Comparison of ENCODE assay signal across 1 cellular context in genomic region chr16:31507929-31508705, GRCh38.
TF ChIP-seq lines count a peak whose summit lies in the region.

TSS of gene RUSF1 (minus strand) at chr16:31508391. CDS start at chr16:31508373, 18 bp downstream.

TF ChIP-seq in GM12878, 131 proteins besides CTCF, POLR2A, EP300 and RAD21 (continued from another document and continues in another):
- TF ChIP-seq, protein P1, sequence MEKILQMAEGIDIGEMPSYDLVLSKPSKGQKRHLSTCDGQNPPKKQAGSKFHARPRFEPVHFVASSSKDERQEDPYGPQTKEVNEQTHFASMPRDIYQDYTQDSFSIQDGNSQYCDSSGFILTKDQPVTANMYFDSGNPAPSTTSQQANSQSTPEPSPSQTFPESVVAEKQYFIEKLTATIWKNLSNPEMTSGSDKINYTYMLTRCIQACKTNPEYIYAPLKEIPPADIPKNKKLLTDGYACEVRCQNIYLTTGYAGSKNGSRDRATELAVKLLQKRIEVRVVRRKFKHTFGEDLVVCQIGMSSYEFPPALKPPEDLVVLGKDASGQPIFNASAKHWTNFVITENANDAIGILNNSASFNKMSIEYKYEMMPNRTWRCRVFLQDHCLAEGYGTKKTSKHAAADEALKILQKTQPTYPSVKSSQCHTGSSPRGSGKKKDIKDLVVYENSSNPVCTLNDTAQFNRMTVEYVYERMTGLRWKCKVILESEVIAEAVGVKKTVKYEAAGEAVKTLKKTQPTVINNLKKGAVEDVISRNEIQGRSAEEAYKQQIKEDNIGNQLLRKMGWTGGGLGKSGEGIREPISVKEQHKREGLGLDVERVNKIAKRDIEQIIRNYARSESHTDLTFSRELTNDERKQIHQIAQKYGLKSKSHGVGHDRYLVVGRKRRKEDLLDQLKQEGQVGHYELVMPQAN (conservative IDR thresholded peaks at IDR 0.05) = peak; percentile 49
- TF ChIP-seq, protein P2, sequence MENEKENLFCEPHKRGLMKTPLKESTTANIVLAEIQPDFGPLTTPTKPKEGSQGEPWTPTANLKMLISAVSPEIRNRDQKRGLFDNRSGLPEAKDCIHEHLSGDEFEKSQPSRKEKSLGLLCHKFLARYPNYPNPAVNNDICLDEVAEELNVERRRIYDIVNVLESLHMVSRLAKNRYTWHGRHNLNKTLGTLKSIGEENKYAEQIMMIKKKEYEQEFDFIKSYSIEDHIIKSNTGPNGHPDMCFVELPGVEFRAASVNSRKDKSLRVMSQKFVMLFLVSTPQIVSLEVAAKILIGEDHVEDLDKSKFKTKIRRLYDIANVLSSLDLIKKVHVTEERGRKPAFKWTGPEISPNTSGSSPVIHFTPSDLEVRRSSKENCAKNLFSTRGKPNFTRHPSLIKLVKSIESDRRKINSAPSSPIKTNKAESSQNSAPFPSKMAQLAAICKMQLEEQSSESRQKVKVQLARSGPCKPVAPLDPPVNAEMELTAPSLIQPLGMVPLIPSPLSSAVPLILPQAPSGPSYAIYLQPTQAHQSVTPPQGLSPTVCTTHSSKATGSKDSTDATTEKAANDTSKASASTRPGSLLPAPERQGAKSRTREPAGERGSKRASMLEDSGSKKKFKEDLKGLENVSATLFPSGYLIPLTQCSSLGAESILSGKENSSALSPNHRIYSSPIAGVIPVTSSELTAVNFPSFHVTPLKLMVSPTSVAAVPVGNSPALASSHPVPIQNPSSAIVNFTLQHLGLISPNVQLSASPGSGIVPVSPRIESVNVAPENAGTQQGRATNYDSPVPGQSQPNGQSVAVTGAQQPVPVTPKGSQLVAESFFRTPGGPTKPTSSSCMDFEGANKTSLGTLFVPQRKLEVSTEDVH (IDR thresholded peaks at IDR 0.05; ENCODE audit: low read depth, partially characterized antibody) = no peak
- TF ChIP-seq, protein P3, sequence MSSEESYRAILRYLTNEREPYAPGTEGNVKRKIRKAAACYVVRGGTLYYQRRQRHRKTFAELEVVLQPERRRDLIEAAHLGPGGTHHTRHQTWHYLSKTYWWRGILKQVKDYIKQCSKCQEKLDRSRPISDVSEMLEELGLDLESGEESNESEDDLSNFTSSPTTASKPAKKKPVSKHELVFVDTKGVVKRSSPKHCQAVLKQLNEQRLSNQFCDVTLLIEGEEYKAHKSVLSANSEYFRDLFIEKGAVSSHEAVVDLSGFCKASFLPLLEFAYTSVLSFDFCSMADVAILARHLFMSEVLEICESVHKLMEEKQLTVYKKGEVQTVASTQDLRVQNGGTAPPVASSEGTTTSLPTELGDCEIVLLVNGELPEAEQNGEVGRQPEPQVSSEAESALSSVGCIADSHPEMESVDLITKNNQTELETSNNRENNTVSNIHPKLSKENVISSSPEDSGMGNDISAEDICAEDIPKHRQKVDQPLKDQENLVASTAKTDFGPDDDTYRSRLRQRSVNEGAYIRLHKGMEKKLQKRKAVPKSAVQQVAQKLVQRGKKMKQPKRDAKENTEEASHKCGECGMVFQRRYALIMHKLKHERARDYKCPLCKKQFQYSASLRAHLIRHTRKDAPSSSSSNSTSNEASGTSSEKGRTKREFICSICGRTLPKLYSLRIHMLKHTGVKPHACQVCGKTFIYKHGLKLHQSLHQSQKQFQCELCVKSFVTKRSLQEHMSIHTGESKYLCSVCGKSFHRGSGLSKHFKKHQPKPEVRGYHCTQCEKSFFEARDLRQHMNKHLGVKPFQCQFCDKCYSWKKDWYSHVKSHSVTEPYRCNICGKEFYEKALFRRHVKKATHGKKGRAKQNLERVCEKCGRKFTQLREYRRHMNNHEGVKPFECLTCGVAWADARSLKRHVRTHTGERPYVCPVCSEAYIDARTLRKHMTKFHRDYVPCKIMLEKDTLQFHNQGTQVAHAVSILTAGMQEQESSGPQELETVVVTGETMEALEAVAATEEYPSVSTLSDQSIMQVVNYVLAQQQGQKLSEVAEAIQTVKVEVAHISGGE (CRISPR knock-in tag; IDR thresholded peaks at IDR 0.05) = no peak
- TF ChIP-seq PBX3 (IDR thresholded peaks at IDR 0.05; ENCODE audit: insufficient replicate concordance, low read depth, low read length) (no peak), SP1 (IDR thresholded peaks at IDR 0.05; ENCODE audit: low read depth, low read length) (peak; percentile 66), BCL3 (IDR thresholded peaks at IDR 0.05; ENCODE audit: borderline replicate concordance, insufficient read depth, low read depth, low read length, poor library complexity, severe bottlenecking) (peak; percentile 34), MEF2B (IDR thresholded peaks at IDR 0.05; ENCODE audit: partially characterized antibody, poor library complexity, severe bottlenecking) (peak; percentile 7), RELA (IDR thresholded peaks at IDR 0.05; ENCODE audit: borderline replicate concordance, partially characterized antibody) (peak; percentile 37), PML (IDR thresholded peaks at IDR 0.05; ENCODE audit: low read length) (peak; percentile 94; the same call in 1 of the 2 replicates), NR2C1 (IDR thresholded peaks at IDR 0.05) (no peak; the same call in 1 of the 2 replicates), NFYA (IDR thresholded peaks at IDR 0.05; ENCODE audit: borderline replicate concordance, low read depth, low read length) (no peak), POU2F2 (IDR thresholded peaks at IDR 0.05; ENCODE audit: borderline replicate concordance, low read depth, low read length) (peak; percentile 82), POLR2AphosphoS2 (IDR thresholded peaks at IDR 0.05; ENCODE audit: low read depth, low read length) (peak; percentile 83; the same call in 1 of the 2 replicates), GABPA (IDR thresholded peaks at IDR 0.05; ENCODE audit: low read depth) (peak; percentile 84), ATF2 (IDR thresholded peaks at IDR 0.05; ENCODE audit: low read length) (peak; percentile 18; the same call in 1 of the 2 replicates), HCFC1 (IDR thresholded peaks at IDR 0.05; ENCODE audit: low read length) (peak; percentile 71), ZBTB40 (IDR thresholded peaks at IDR 0.05; ENCODE audit: borderline replicate concordance) (peak; percentile 77; the same call in 1 of the 2 replicates), IKZF1 (conservative IDR thresholded peaks at IDR 0.05) (peak; percentile 74), SMAD5 (IDR thresholded peaks at IDR 0.05; ENCODE audit: low read depth) (peak; percentile 52; the same call in 1 of the 2 replicates), ZNF207 (IDR thresholded peaks at IDR 0.05; ENCODE audit: borderline replicate concordance) (peak; percentile 91; the same call in 1 of the 2 replicates), RUNX3 (IDR thresholded peaks at IDR 0.05; ENCODE audit: low read length) (peak; percentile 31; the same call in 1 of the 2 replicates), STAT1 (conservative IDR thresholded peaks at IDR 0.05) (no peak; the same call in 1 of the 2 replicates), CREB1 (IDR thresholded peaks at IDR 0.05; ENCODE audit: low read depth) (peak; percentile 83), ELK1 (IDR thresholded peaks at IDR 0.05; ENCODE audit: low read depth, low read length) (peak; percentile 89), ZNF24 (IDR thresholded peaks at IDR 0.05) (peak; percentile 54), NBN (IDR thresholded peaks at IDR 0.05) (peak; percentile 52; the same call in 1 of the 2 replicates), MXI1 (IDR thresholded peaks at IDR 0.05; ENCODE audit: low read depth, low read length) (peak; percentile 77), IKZF2 (IDR thresholded peaks at IDR 0.05) (peak in 1 of 2 experiments; percentile 9; a peak in 1 of 4 replicates), NR2F1 (conservative IDR thresholded peaks at IDR 0.05) (0 out of 2 replicates have a peak, but pooled peaks have one; percentile 10), SIN3A (IDR thresholded peaks at IDR 0.05; ENCODE audit: low read depth, low read length) (peak; percentile 89), CBX5 (IDR thresholded peaks at IDR 0.05; ENCODE audit: low read depth) (peak; percentile 79; the same call in 1 of the 2 replicates), SIX5 (IDR thresholded peaks at IDR 0.05; ENCODE audit: low read depth, low read length, severe bottlenecking) (peak; percentile 35), TAF1 (IDR thresholded peaks at IDR 0.05; ENCODE audit: borderline replicate concordance, low read depth, low read length) (peak; percentile 83; the same call in 1 of the 2 replicates)
- TF ChIP-seq, protein P4, sequence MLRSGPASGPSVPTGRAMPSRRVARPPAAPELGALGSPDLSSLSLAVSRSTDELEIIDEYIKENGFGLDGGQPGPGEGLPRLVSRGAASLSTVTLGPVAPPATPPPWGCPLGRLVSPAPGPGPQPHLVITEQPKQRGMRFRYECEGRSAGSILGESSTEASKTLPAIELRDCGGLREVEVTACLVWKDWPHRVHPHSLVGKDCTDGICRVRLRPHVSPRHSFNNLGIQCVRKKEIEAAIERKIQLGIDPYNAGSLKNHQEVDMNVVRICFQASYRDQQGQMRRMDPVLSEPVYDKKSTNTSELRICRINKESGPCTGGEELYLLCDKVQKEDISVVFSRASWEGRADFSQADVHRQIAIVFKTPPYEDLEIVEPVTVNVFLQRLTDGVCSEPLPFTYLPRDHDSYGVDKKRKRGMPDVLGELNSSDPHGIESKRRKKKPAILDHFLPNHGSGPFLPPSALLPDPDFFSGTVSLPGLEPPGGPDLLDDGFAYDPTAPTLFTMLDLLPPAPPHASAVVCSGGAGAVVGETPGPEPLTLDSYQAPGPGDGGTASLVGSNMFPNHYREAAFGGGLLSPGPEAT (IDR thresholded peaks at IDR 0.05; ENCODE audit: low read depth) = peak; percentile 68
- TF ChIP-seq, protein P5, sequence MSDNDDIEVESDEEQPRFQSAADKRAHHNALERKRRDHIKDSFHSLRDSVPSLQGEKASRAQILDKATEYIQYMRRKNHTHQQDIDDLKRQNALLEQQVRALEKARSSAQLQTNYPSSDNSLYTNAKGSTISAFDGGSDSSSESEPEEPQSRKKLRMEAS (IDR thresholded peaks at IDR 0.05; ENCODE audit: low read depth, low read length) = peak; percentile 87
- TF ChIP-seq, protein P6, sequence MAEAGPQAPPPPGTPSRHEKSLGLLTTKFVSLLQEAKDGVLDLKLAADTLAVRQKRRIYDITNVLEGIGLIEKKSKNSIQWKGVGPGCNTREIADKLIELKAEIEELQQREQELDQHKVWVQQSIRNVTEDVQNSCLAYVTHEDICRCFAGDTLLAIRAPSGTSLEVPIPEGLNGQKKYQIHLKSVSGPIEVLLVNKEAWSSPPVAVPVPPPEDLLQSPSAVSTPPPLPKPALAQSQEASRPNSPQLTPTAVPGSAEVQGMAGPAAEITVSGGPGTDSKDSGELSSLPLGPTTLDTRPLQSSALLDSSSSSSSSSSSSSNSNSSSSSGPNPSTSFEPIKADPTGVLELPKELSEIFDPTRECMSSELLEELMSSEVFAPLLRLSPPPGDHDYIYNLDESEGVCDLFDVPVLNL (IDR thresholded peaks at IDR 0.05; ENCODE audit: low read depth, low read length) = 0 out of 2 replicates have a peak, but pooled peaks have one; percentile 23
